Comparison of ENCODE assay signal across 23 cellular contexts in the genomic region with DNA sequence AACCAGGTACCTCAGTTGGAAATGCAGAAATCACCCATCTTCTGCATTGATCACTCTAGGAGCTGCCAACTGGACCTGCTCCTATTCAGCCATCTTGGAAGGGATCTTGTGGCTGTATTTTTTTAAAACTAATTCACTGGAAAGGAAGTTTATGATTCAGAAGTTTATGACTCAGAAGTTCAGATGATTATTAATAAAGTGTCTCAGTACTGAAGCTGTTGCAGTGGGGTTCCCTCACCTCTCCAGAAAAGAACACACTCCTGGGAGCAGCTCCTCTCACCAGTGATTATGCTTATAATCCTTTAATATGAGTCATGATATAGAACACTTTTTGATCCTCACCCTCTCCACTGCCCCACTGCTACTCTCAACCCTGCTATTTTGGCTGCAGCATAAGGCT.
"Had no signal": no experiment of that assay in that cellular context is flagged by ENCODE, and none has a peak within 500 bp of the region (broad histone marks: within the 10 kb centered on the region; RNA-seq: fewer than 3 reads in every experiment).

No MANE protein-coding gene starts in this region.

- H3K27me3 ChIP-seq: dorsolateral prefrontal cortex, heart right ventricle, pancreas, suprapubic skin, thyroid gland, upper lobe of left lung, uterus had no signal

- H3K36me3 ChIP-seq: heart right ventricle, pancreas, suprapubic skin, thyroid gland, upper lobe of left lung, uterus had no signal

- H3K9me3 ChIP-seq: pancreas, suprapubic skin, thyroid gland, upper lobe of left lung, uterus had no signal

- ATAC-seq: esophagus mucosa; heart right ventricle; left colon; left ventricle myocardium superior; pancreas; right cardiac atrium; stimulated activated effector memory CD8-positive, alpha-beta T cell treated with anti-CD3 and anti-CD28 coated beads, Interleukin-12 subunit alpha, Interleukin-12 subunit beta, amount 100 ng/mL, for 72 hours; stimulated activated naive CD8-positive, alpha-beta T cell treated with anti-CD3 and anti-CD28 coated beads, Interleukin-15, Interleukin-2, amounts not matched to agents 100 U/mL and 50 U/mL, for 24 hours had no signal

- DNase-seq: dorsolateral prefrontal cortex; effector CD8-positive, alpha-beta T cell; heart right ventricle; hypothalamus; left colon; left ventricle myocardium superior; mesenchymal stem cell; midbrain; naive B cell; occipital lobe; right cardiac atrium; stimulated activated CD4-positive, alpha-beta T cell treated with anti-CD3 and anti-CD28 coated beads, Interleukin-4, amount 100 ng/mL, for 1 hour; stimulated activated CD8-positive, alpha-beta memory T cell treated with anti-CD3 and anti-CD28 coated beads, Interleukin-4, amount 100 ng/mL, for 48 hours; stimulated activated naive CD8-positive, alpha-beta T cell treated with anti-CD3 and anti-CD28 coated beads, Interleukin-15, Interleukin-2, amounts not matched to agents 100 U/mL and 50 U/mL, for 24 hours; thyroid gland; upper lobe of left lung; uterus had no signal

- H3K4me3 ChIP-seq: coronary artery, dorsolateral prefrontal cortex, heart right ventricle, lung, pancreas, suprapubic skin, thyroid gland, upper lobe of left lung, uterus had no signal

- H3K27ac ChIP-seq: coronary artery, dorsolateral prefrontal cortex, heart right ventricle, pancreas, suprapubic skin, thyroid gland, upper lobe of left lung, uterus had no signal

- H3K4me1 ChIP-seq: heart right ventricle, pancreas, suprapubic skin, thyroid gland, upper lobe of left lung, uterus had no signal
